In the genomic region with DNA sequence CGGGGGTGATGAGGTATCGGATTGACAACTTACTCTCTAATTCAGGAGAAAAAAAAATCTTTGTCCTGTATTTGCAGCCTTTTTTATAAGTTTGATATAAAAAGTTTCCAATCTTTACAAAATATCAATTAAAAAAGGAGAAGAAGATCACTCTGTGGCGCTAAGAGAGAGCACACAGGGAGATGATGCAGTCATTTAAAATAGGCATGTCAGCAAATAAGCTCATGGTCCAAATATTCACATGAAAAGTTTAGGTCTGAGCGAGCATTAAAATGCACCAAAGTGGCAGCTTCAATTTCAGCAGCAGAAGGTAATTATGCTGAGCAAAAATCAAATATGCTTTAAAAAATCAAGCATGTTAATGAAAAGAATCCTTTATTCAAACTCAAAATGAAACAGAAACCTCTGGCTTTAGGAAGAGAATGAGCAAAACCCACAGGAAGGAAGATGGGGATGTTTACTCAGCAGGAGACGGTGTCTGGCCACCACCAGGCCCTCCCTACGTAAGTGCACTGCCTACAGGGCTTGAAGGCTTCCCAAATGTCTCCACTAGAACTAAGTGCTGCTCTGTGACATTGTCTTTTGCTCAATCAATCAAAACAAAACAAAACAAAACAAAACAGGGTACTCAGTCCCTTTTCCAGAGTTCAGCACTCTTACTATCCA, we compare ENCODE assay signal across 15 cellular contexts.
DNase-seq lines count a peak whose midpoint lies in the region; ATAC-seq and TF ChIP-seq lines count a peak whose summit lies in the region.
"Had no signal": no experiment of that assay in that cellular context is flagged by ENCODE, and none has a peak within 500 bp of the region (broad histone marks: within the 10 kb centered on the region; RNA-seq: fewer than 3 reads in every experiment).

No MANE protein-coding gene starts in this region.

- H3K4me2 ChIP-seq in DND-41 (ENCODE audit: insufficient read depth, low read length) = no peak overlapping the region

- no peak overlapping the region for H3K4me3 ChIP-seq in DND-41 (ENCODE audit: low read depth in 1 of 2, low read length in 2 of 2)
- H3K4me3 ChIP-seq in Jurkat, Clone E6-1 (ENCODE audit: low read length) = no peak overlapping the region
- no peak overlapping the region for H3K4me3 ChIP-seq in effector memory CD4-positive, alpha-beta T cell (ENCODE audit: insufficient read depth, low read depth, low read length, poor library complexity, severe bottlenecking)
- H3K4me3 ChIP-seq: esophagus muscularis mucosa, psoas muscle had no signal

- H3K27ac ChIP-seq in DND-41 (ENCODE audit: low read length) (no peak overlapping the region), caudate nucleus (ENCODE audit: low read depth, low read length) (peak overlapping the region; percentile 33)
- no peak overlapping the region for H3K27ac ChIP-seq in effector memory CD4-positive, alpha-beta T cell (ENCODE audit: insufficient read depth, low read length, poor library complexity, severe bottlenecking)
- H3K27ac ChIP-seq: esophagus muscularis mucosa, psoas muscle, RWPE1 had no signal

- H3K36me3 ChIP-seq in DND-41 (ENCODE audit: insufficient read depth, low read length) = no peaks in the 10 kb centered on the region
- H3K36me3 ChIP-seq in effector memory CD4-positive, alpha-beta T cell (ENCODE audit: control insufficient read depth, insufficient read depth, low read length) = no peaks in the 10 kb centered on the region
- H3K36me3 ChIP-seq: esophagus muscularis mucosa had no signal

- peak; percentile 44; the same call in 1 of the 3 replicates for ATAC-seq in DND-41 (ENCODE audit: insufficient read depth, low read depth)
- ATAC-seq in HG02973 (IDR thresholded peaks at IDR 0.05; ENCODE audit: unreplicated experiment) = no peak
- ATAC-seq in GM19463 (IDR thresholded peaks at IDR 0.05; ENCODE audit: unreplicated experiment) = no peak
- ATAC-seq: psoas muscle had no signal

- no peaks in the 10 kb centered on the region for H4K20me1 ChIP-seq in DND-41 (ENCODE audit: insufficient read depth, low read length)

- no peaks in the 10 kb centered on the region for H3K27me3 ChIP-seq in DND-41 (ENCODE audit: insufficient read depth, low read length, poor library complexity)
- H3K27me3 ChIP-seq in effector memory CD4-positive, alpha-beta T cell (replicated peaks; ENCODE audit: control insufficient read depth, insufficient read depth, low read length, poor library complexity, severe bottlenecking) = no peaks in the 10 kb centered on the region
- H3K27me3 ChIP-seq: esophagus muscularis mucosa had no signal

- no peaks in the 10 kb centered on the region for H3K9me3 ChIP-seq in DND-41 (ENCODE audit: insufficient read depth, low read length, severe bottlenecking)
- H3K9me3 ChIP-seq in effector memory CD4-positive, alpha-beta T cell (ENCODE audit: control insufficient read depth, low read length) = no peaks in the 10 kb centered on the region
- H3K9me3 ChIP-seq: esophagus muscularis mucosa, psoas muscle had no signal

- H2AFZ ChIP-seq in DND-41 (ENCODE audit: low read depth, low read length) = no peak overlapping the region

- no peak overlapping the region for H3K9ac ChIP-seq in DND-41 (ENCODE audit: low read depth, low read length)

- no peak for TF ChIP-seq CTCF in DND-41 (IDR thresholded peaks at IDR 0.05; ENCODE audit: borderline replicate concordance, extremely low read depth, low read length, poor library complexity, severe bottlenecking)

- no peaks in the 10 kb centered on the region for H3K79me2 ChIP-seq in DND-41 (ENCODE audit: insufficient read depth, low read length)

- no peaks in the 10 kb centered on the region for H3K4me1 ChIP-seq in DND-41 (ENCODE audit: insufficient read depth, low read length)
- H3K4me1 ChIP-seq in effector memory CD4-positive, alpha-beta T cell (ENCODE audit: control insufficient read depth, insufficient read depth, low read length, poor library complexity, severe bottlenecking) = no peaks in the 10 kb centered on the region
- H3K4me1 ChIP-seq: esophagus muscularis mucosa, psoas muscle had no signal

- DNase-seq in DND-41 = no peak
- peak; percentile 2 for DNase-seq in Jurkat, Clone E6-1 (ENCODE audit: low read depth, low spot score)
- peak in 2 of 61 donors; percentile 2 to 6 for DNase-seq in caudate nucleus (lab: John Stamatoyannopoulos, UW)
- peak; percentile 9 for DNase-seq in midbrain (lab: John Stamatoyannopoulos, UW)
- DNase-seq in OCI-M2 (lab: John Stamatoyannopoulos, UW; ENCODE audit: unreplicated experiment) = no peak
- no peak for DNase-seq in effector memory CD4-positive, alpha-beta T cell
- DNase-seq: activated naive CD4-positive, alpha-beta T cell treated with anti-CD3 and anti-CD28 coated beads, Interleukin-2, amount 50 U/mL, for 16 hours; cerebellar nuclear complex; NCI-H1048; NCI-H446; psoas muscle had no signal

Comparison
In these comparisons a context has a peak if more than half of its experiments do, and no peak if none do; other contexts are left out.
1. DNase-seq: peak in Jurkat, Clone E6-1 (single experiment) and midbrain (single experiment); none in DND-41 (single experiment), OCI-M2 (single experiment) and effector memory CD4-positive, alpha-beta T cell (0 of 3).